7 cellular contexts compared by ENCODE assay signal in the genomic region with DNA sequence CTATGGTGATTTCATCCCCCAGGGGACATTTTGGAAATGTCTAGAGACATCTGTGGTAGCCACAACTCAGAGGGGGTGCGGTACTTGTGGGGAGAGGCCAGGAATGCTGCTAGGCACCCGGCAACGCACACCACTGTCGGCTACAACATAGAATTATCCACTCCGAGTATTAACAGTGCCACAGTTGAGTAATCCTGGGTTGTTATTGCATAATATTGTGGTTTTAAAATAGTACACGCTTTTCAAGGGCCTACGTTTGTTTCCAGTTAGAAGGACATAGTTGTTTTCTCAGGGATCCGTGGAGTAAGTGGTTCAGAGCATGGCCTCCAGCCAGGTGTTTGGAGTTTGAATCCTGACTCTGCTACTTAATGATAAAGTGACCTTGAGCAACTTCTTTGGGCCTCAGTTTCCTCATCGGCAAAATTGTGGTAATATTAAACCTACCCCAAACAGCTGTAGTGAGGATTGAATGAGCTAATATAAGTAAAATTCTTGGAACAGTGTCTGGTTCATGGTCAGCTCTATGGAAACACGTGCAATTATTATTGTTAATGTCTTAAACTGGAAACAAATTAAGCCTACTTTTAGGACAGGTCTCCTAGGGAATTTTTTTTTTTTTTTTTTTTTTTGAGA.
DNase-seq lines count a peak whose midpoint lies in the region; ATAC-seq lines count a peak whose summit lies in the region.

No MANE protein-coding gene starts in this region.

- H3K27ac ChIP-seq in effector memory CD4-positive, alpha-beta T cell (ENCODE audit: insufficient read depth, low read length, poor library complexity, severe bottlenecking): no peak overlapping the region

- no peaks in the 10 kb centered on the region for H3K4me1 ChIP-seq in effector memory CD4-positive, alpha-beta T cell (ENCODE audit: control insufficient read depth, insufficient read depth, low read length, poor library complexity, severe bottlenecking)

- H3K36me3 ChIP-seq in effector memory CD4-positive, alpha-beta T cell (ENCODE audit: control insufficient read depth, insufficient read depth, low read length): no peaks in the 10 kb centered on the region

- H3K9me3 ChIP-seq in effector memory CD4-positive, alpha-beta T cell (ENCODE audit: control insufficient read depth, low read length): no peaks in the 10 kb centered on the region

- DNase-seq in GOT3 (lab: John Stamatoyannopoulos, UW): peak; percentile 64
- peak; percentile 32 to 72 for DNase-seq in NCI-H524 (lab: John Stamatoyannopoulos, UW)
- DNase-seq in epidermal melanocyte (ENCODE audit: insufficient read length, low spot score): peak; percentile 85
- DNase-seq in non-pigmented ciliary epithelial cell (ENCODE audit: low read depth): peak; percentile 98
- no peak for DNase-seq in activated CD4-positive, alpha-beta T cell treated with anti-CD3 and anti-CD28 coated beads, Interleukin-2, amount 50 U/mL, for 1 hour
- DNase-seq in effector memory CD4-positive, alpha-beta T cell: no peak

- no peak overlapping the region for H3K4me3 ChIP-seq in effector memory CD4-positive, alpha-beta T cell (ENCODE audit: insufficient read depth, low read depth, low read length, poor library complexity, severe bottlenecking)

- H3K27me3 ChIP-seq in effector memory CD4-positive, alpha-beta T cell (replicated peaks; ENCODE audit: control insufficient read depth, insufficient read depth, low read length, poor library complexity, severe bottlenecking): no peaks in the 10 kb centered on the region

- ATAC-seq in HG03159 (IDR thresholded peaks at IDR 0.05; ENCODE audit: unreplicated experiment): no peak

Comparison
In these comparisons a context has a peak if more than half of its experiments do, and no peak if none do; other contexts are left out.
1. DNase-seq: peak in GOT3 (single experiment), NCI-H524 (2 of 2), epidermal melanocyte (single experiment) and non-pigmented ciliary epithelial cell (single experiment); none in activated CD4-positive, alpha-beta T cell treated with anti-CD3 and anti-CD28 coated beads, Interleukin-2, amount 50 U/mL, for 1 hour (single experiment) and effector memory CD4-positive, alpha-beta T cell (0 of 3).